In genomic region chr6:56677559-56677958, GRCh38 we compare ENCODE assay signal across 25 cellular contexts. TPM values are rescaled to one million over a fixed set of nuclear protein-coding genes. Genes with fewer than 3 reads are reported as not detected.
A peak's percentile ranks its signal among the peaks of the same experiment; 100 is the strongest.
DNase-seq lines count a peak whose midpoint lies in the region; ATAC-seq, FAIRE-seq and TF ChIP-seq lines count a peak whose summit lies in the region.
"Had no signal": no experiment of that assay in that cellular context is flagged by ENCODE, and none has a peak within 500 bp of the region (broad histone marks: within the 10 kb centered on the region; RNA-seq: fewer than 3 reads in every experiment).

No MANE protein-coding gene starts in this region.

- ATAC-seq in A549 (no peak), HG03378 (IDR thresholded peaks at IDR 0.05; ENCODE audit: unreplicated experiment) (no peak)
- ATAC-seq: CD8-positive, alpha-beta T cell had no signal

- no peak for TF ChIP-seq CTCF in A549 (IDR thresholded peaks at IDR 0.05)
- TF ChIP-seq CTCF in astrocyte (IDR thresholded peaks at IDR 0.05; ENCODE audit: insufficient read depth, low read depth, low read length) = no peak
- TF ChIP-seq CTCF in foreskin fibroblast (IDR thresholded peaks at IDR 0.05; ENCODE audit: low read depth, low read length) = no peak

- CTCF ChIA-PET in A549 (lab: Yijun Ruan, JAX) = interaction anchor here (1.4 to 3.0 kb wide), 2 partner anchors 11 to 39 kb away, joined by 4 to 13 read pairs; no protein-coding TSS in a partner anchor

- H3K36me3 ChIP-seq in GM23248 (ENCODE audit: low read depth) (peaks cover 7% of the 10 kb centered on the region; the same call in 1 of the 2 replicates), astrocyte (ENCODE audit: insufficient read depth, low read length) (peaks cover 2% of the 10 kb centered on the region)
- H3K36me3 ChIP-seq: spleen had no signal

- no peaks in the 10 kb centered on the region for H3K9me2 ChIP-seq in GM23248 (ENCODE audit: insufficient read depth)

- peaks cover 50% of the 10 kb centered on the region for H3F3A ChIP-seq in GM23248 (ENCODE audit: insufficient read depth)

- POLR2A ChIA-PET in A549 (lab: Yijun Ruan, JAX) = no interaction called here

- no peaks in the 10 kb centered on the region for H3K9me3 Mint-ChIP-seq in astrocyte (ENCODE audit: unreplicated experiment)
- H3K9me3 Mint-ChIP-seq: CD8-positive, alpha-beta T cell; endodermal cell had no signal

- FAIRE-seq in A549 (lab: Jason Lieb, UNC) (no peak), astrocyte (lab: Jason Lieb, UNC) (no peak)
- FAIRE-seq: colon had no signal

- peaks cover 4% of the 10 kb centered on the region for H3K4me1 Mint-ChIP-seq in astrocyte (ENCODE audit: low read depth, unreplicated experiment)

- peaks cover 13% of the 10 kb centered on the region; the same call in 2 of the 3 replicates for H3K4me1 ChIP-seq in A549
- H3K4me1 ChIP-seq in GM23248 (ENCODE audit: insufficient read depth) = peaks cover 11% of the 10 kb centered on the region
- peaks cover 7% of the 10 kb centered on the region for H3K4me1 ChIP-seq in astrocyte (ENCODE audit: insufficient read depth, low read length)

- no peak for DNase-seq in A549 (ENCODE audit: low read depth in 1 of 2, low spot score in 1 of 2)
- peak; percentile 62 for DNase-seq in GM23248
- peak; percentile 52 for DNase-seq in astrocyte (ENCODE audit: low read depth)
- DNase-seq in foreskin fibroblast = peak; percentile 55 to 78
- no peak for DNase-seq in cerebellar cortex (ENCODE audit: low spot score)
- DNase-seq in NCI-H1417 (lab: John Stamatoyannopoulos, UW) = no peak
- DNase-seq in mesenteric fat pad (ENCODE audit: low spot score) = no peak
- DNase-seq: activated CD4-positive, alpha-beta T cell treated with anti-CD3 and anti-CD28 coated beads, Interleukin-2, amount 50 U/mL, for 4 hours; activated naive CD4-positive, alpha-beta T cell; activated T-cell treated with anti-CD3 and anti-CD28 coated beads for 4 hours; amygdala; CD8-positive, alpha-beta T cell; DND-41; endodermal cell; foreskin melanocyte; KBM-7; NCI-H1930; NCI-H446 treated with DMSO at 0.1 percent for 48 hours; spleen; stimulated activated CD8-positive, alpha-beta memory T cell treated with anti-CD3 and anti-CD28 coated beads, Interleukin-4, amount 100 ng/mL, for 48 hours; T-helper 1 cell; WERI-Rb-1 had no signal

- H3K4me3 ChIP-seq in A549 (no peak overlapping the region), GM23248 (no peak overlapping the region), astrocyte (ENCODE audit: insufficient read depth, low read depth, low read length) (no peak overlapping the region), foreskin fibroblast (ENCODE audit: low read depth in 1 of 2, low read length in 2 of 2) (no peak overlapping the region)
- H3K4me3 ChIP-seq: spleen had no signal

- peaks cover 100% of the 10 kb centered on the region for H3K79me2 ChIP-seq in GM23248 (ENCODE audit: insufficient read depth)
- peaks cover 95% of the 10 kb centered on the region for H3K79me2 ChIP-seq in astrocyte (ENCODE audit: insufficient read depth, low read length)

- H3K36me3 Mint-ChIP-seq in astrocyte (ENCODE audit: low read depth, unreplicated experiment) = peaks cover 4% of the 10 kb centered on the region
- H3K36me3 Mint-ChIP-seq: CD8-positive, alpha-beta T cell had no signal

- H3K9ac ChIP-seq in GM23248 (no peak overlapping the region), astrocyte (ENCODE audit: low read length) (no peak overlapping the region)

- H3K4me3 Mint-ChIP-seq in astrocyte (ENCODE audit: unreplicated experiment) = no peak overlapping the region
- H3K4me3 Mint-ChIP-seq: CD8-positive, alpha-beta T cell; endodermal cell; mesothelial cell of epicardium had no signal

- H3K4me2 ChIP-seq in A549 (0 out of 3 replicates have a peak overlapping the region, but pooled peaks have one; percentile 12), GM23248 (ENCODE audit: unreplicated experiment) (peak overlapping the region; percentile 24), astrocyte (ENCODE audit: low read length) (no peak overlapping the region)

- H3K27ac ChIP-seq in A549 (no peak overlapping the region), GM23248 (peak overlapping the region; percentile 8; the same call in 1 of the 2 replicates), astrocyte (ENCODE audit: low read depth, low read length) (no peak overlapping the region)
- H3K27ac ChIP-seq: spleen, WERI-Rb-1 had no signal

- H2AFZ ChIP-seq in GM23248 (no peak overlapping the region), astrocyte (ENCODE audit: low read depth, low read length) (no peak overlapping the region)

- peaks cover 12% of the 10 kb centered on the region for H4K20me1 ChIP-seq in GM23248 (ENCODE audit: insufficient read depth)
- H4K20me1 ChIP-seq in astrocyte (ENCODE audit: insufficient read depth, low read length) = peaks cover 38% of the 10 kb centered on the region

- H3K27ac Mint-ChIP-seq in astrocyte (ENCODE audit: unreplicated experiment) = no peak overlapping the region
- H3K27ac Mint-ChIP-seq: CD8-positive, alpha-beta T cell; endodermal cell; mesothelial cell of epicardium had no signal

- H3K9me3 ChIP-seq in A549 = no peaks in the 10 kb centered on the region
- no peaks in the 10 kb centered on the region for H3K9me3 ChIP-seq in GM23248 (ENCODE audit: low read depth)
- no peaks in the 10 kb centered on the region for H3K9me3 ChIP-seq in astrocyte (ENCODE audit: insufficient read depth, low read depth, low read length)
- H3K9me3 ChIP-seq: spleen had no signal

- TF ChIP-seq RAD21 in A549 (conservative IDR thresholded peaks at IDR 0.05 in 1 of 2, IDR thresholded peaks at IDR 0.05 in 1 of 2) = no peak

- TF ChIP-seq EP300 in A549 (IDR thresholded peaks at IDR 0.05) = no peak

- H3K27me3 ChIP-seq in GM23248 (replicated peaks; ENCODE audit: insufficient read depth) (no peaks in the 10 kb centered on the region), astrocyte (ENCODE audit: insufficient read depth, low read length) (no peaks in the 10 kb centered on the region)
- H3K27me3 ChIP-seq: spleen had no signal

- in situ Hi-C loops in GM23248 (cut with MboI) = no loop called here

- no peak for TF ChIP-seq POLR2A in A549 (IDR thresholded peaks at IDR 0.05; ENCODE audit: low read length)

- H3K27me3 Mint-ChIP-seq in astrocyte (ENCODE audit: low read depth, unreplicated experiment) = no peaks in the 10 kb centered on the region

TF ChIP-seq in A549, 52 proteins besides CTCF, POLR2A, EP300 and RAD21:
- TF ChIP-seq HES2 (IDR thresholded peaks at IDR 0.05) = no peak
- no peak for TF ChIP-seq CBX8 (IDR thresholded peaks at IDR 0.05)
- no peak for TF ChIP-seq JUN (IDR thresholded peaks at IDR 0.05)
- no peak for TF ChIP-seq USF2 (IDR thresholded peaks at IDR 0.05)
- no peak for TF ChIP-seq SMC3 (IDR thresholded peaks at IDR 0.05)
- no peak for TF ChIP-seq TFCP2L1 (CRISPR knock-in tag; IDR thresholded peaks at IDR 0.05)
- no peak for TF ChIP-seq FOXS1 (CRISPR knock-in tag; IDR thresholded peaks at IDR 0.05)
- TF ChIP-seq PHF8 (IDR thresholded peaks at IDR 0.05; ENCODE audit: borderline replicate concordance, low read depth) = no peak
- no peak for TF ChIP-seq GATA3 (IDR thresholded peaks at IDR 0.05; ENCODE audit: borderline replicate concordance)
- TF ChIP-seq HOXA7 (CRISPR knock-in tag; IDR thresholded peaks at IDR 0.05) = no peak
- no peak for TF ChIP-seq FOSB (CRISPR knock-in tag; IDR thresholded peaks at IDR 0.05)
- TF ChIP-seq RNF2 (IDR thresholded peaks at IDR 0.05; ENCODE audit: borderline replicate concordance, low read depth) = no peak

RNA-seq across cellular contexts. Expression of gene DST, which starts 34.9 kb away (rescaled TPM):
- 99.0 and 124 TPM in 2 replicates for polyA plus RNA-seq in A549 (2011; rRNA removed)
- polyA plus RNA-seq in A549 (2012; cell fraction: cytosol; rRNA removed) = 11.2 and 12.7 TPM in 2 replicates
- polyA plus RNA-seq in A549 (2012; cell fraction: nucleus; rRNA removed) = 75.3 and 145 TPM in 2 replicates
- 32.4 to 41.6 TPM (median 37.5 TPM) in 3 replicates for polyA plus RNA-seq in A549 (2017; fragmentation: RNase III; extraction: RNeasy Plus Mini Kit Qiagen cat#74134 plus additional on column Dnase treatment)
- polyA minus RNA-seq in A549 (2011; rRNA and poly(A)+ RNA removed) = 217 and 226 TPM in 2 replicates
- 322 and 411 TPM in 2 replicates for total RNA-seq in GM23248 (2014; rRNA removed; shearing (Covaris generic))
- 142 and 181 TPM in 2 replicates for polyA plus RNA-seq in GM23248 (2016; fragmentation: Nextera tagmentation; extraction: Ambion mirVana)
- total RNA-seq in astrocyte = 352 and 442 TPM in 2 replicates
- total RNA-seq in mesenteric fat pad = 190 TPM

Comparison
In these comparisons a context has a peak if more than half of its experiments do, and no peak if none do; other contexts are left out.
1. DNase-seq: peak in GM23248 (single experiment), astrocyte (single experiment) and foreskin fibroblast (2 of 2); none in A549 (0 of 2), cerebellar cortex (single experiment), NCI-H1417 (0 of 3) and mesenteric fat pad (single experiment).